ENCODE assay signal across 23 cellular contexts in genomic region chr4:3085948-3086670, GRCh38. TPM values are rescaled to one million over a fixed set of nuclear protein-coding genes. Genes with fewer than 3 reads are reported as not detected.
DNase-seq lines count a peak whose midpoint lies in the region; ATAC-seq and TF ChIP-seq lines count a peak whose summit lies in the region.
"Had no signal": no experiment of that assay in that cellular context is flagged by ENCODE, and none has a peak within 500 bp of the region (broad histone marks: within the 10 kb centered on the region; RNA-seq: fewer than 3 reads in every experiment).

No MANE protein-coding gene starts in this region.

- no peaks in the 10 kb centered on the region for H3K4me1 ChIP-seq in H9 (ENCODE audit: insufficient read depth, low read length)
- H3K4me1 ChIP-seq: BLaER1, breast epithelium had no signal

- POLR2A ChIA-PET in MCF 10A (lab: Yijun Ruan, JAX): no interaction called here

- no peaks in the 10 kb centered on the region for H3K9me3 ChIP-seq in H9 (ENCODE audit: control insufficient read depth, low read depth, low read length)
- H3K9me3 ChIP-seq: BLaER1, breast epithelium, heart right ventricle, suprapubic skin had no signal

- H3K4me3 Mint-ChIP-seq in activated T-cell treated with anti-CD3 and anti-CD28 coated beads, Interleukin-2, amount 50 U/mL, for 24 hours: peak overlapping the region; percentile 21
- H3K4me3 Mint-ChIP-seq in H9 (no peak overlapping the region), MCF 10A (ENCODE audit: unreplicated experiment) (no peak overlapping the region)
- no peak overlapping the region for H3K4me3 Mint-ChIP-seq in activated naive CD8-positive, alpha-beta T cell treated with anti-CD3 and anti-CD28 coated beads for 36 hours

- no peak overlapping the region for H3K27ac ChIP-seq in H9 (ENCODE audit: insufficient read length, low read depth, low read length)
- H3K27ac ChIP-seq: BLaER1, breast epithelium, heart right ventricle had no signal

- H3K23ac ChIP-seq in H9 (ENCODE audit: insufficient read length, low read depth, low read length): no peak overlapping the region

- H2BK120ac ChIP-seq in H9 (ENCODE audit: low read depth, low read length, poor library complexity, severe bottlenecking): no peak overlapping the region

- H3K79me2 ChIP-seq in H9 (ENCODE audit: insufficient read depth, low read length): peaks cover 8% of the 10 kb centered on the region; the same call in 1 of the 2 replicates

- no peak overlapping the region for H2BK15ac ChIP-seq in H9 (ENCODE audit: low read depth, low read length)

- no TSS peak for BruUV-seq in MCF 10A (replicated peaks; lab: Mats Ljungman, UMichigan)

- H3K18ac ChIP-seq in H9 (ENCODE audit: insufficient read length, low read depth, low read length): no peak overlapping the region

- H3K27me3 Mint-ChIP-seq in activated T-cell treated with anti-CD3 and anti-CD28 coated beads, Interleukin-2, amount 50 U/mL, for 24 hours: no peaks in the 10 kb centered on the region
- H3K27me3 Mint-ChIP-seq in H9 (ENCODE audit: low read depth) (no peaks in the 10 kb centered on the region), MCF 10A (ENCODE audit: insufficient read depth, unreplicated experiment) (no peaks in the 10 kb centered on the region)
- H3K27me3 Mint-ChIP-seq in activated naive CD8-positive, alpha-beta T cell treated with anti-CD3 and anti-CD28 coated beads for 36 hours: no peaks in the 10 kb centered on the region
- H3K27me3 Mint-ChIP-seq: progenitor cell of endocrine pancreas had no signal

- H2BK12ac ChIP-seq in H9 (ENCODE audit: insufficient read length, low read depth, low read length): no peak overlapping the region

- WGBS in H9 (ENCODE audit: extremely low coverage, insufficient read length, low lambda C conversion rate): no CpG with 5 or more reads among the region's 10 CpGs

- no peak overlapping the region for H3K4ac ChIP-seq in H9 (ENCODE audit: low read depth, low read length)

- no peak overlapping the region for H2BK5ac ChIP-seq in H9 (ENCODE audit: insufficient read length, low read length)

- no peak overlapping the region for H4K5ac ChIP-seq in H9 (ENCODE audit: insufficient read length, low read depth, low read length)

- H3K79me1 ChIP-seq in H9 (ENCODE audit: insufficient read depth, low read depth, low read length, poor library complexity, severe bottlenecking): no peaks in the 10 kb centered on the region

- DNase-seq in activated T-cell treated with anti-CD3 and anti-CD28 coated beads, Interleukin-2, amount 50 U/mL, for 24 hours: no peak
- DNase-seq in activated T-cell treated with anti-CD3 and anti-CD28 coated beads, Interleukin-2, amount 50 U/mL, for 1 hour: no peak
- DNase-seq in H9 (no peak), glomerular visceral epithelial cell (ENCODE audit: extremely low spot score) (no peak), MCF 10A (ENCODE audit: unreplicated experiment) (no peak)
- no peak for DNase-seq in activated naive CD8-positive, alpha-beta T cell treated with anti-CD3 and anti-CD28 coated beads for 36 hours
- no peak for DNase-seq in stimulated activated naive CD8-positive, alpha-beta T cell treated with anti-CD3 and anti-CD28 coated beads, Interleukin-15, Interleukin-2, amounts not matched to agents 100 U/mL and 50 U/mL, for 24 hours
- DNase-seq: amygdala; effector CD4-positive, alpha-beta T cell; heart right ventricle; NCI-H1092; NCI-H187 treated with DMSO at 0.1 percent for 48 hours; NCI-H226; RPMI8226 had no signal

- H3K4me2 ChIP-seq in H9 (ENCODE audit: insufficient read depth, insufficient read length, low read length): no peak overlapping the region
- H3K4me2 ChIP-seq: BLaER1 had no signal

- H3K23me2 ChIP-seq in H9 (ENCODE audit: insufficient read length, low read depth, low read length, poor library complexity, severe bottlenecking): no peaks in the 10 kb centered on the region

- H3K56ac ChIP-seq in H9 (ENCODE audit: insufficient read length, low read depth, low read length): no peak overlapping the region

- intact Hi-C loops in MCF 10A (cut with micrococcal nuclease): no loop called here

- CTCF ChIA-PET in MCF 10A (lab: Yijun Ruan, JAX): no interaction called here

- H3K27ac Mint-ChIP-seq in activated T-cell treated with anti-CD3 and anti-CD28 coated beads, Interleukin-2, amount 50 U/mL, for 24 hours: peak overlapping the region; percentile 82
- peak overlapping the region in 2 of 3 experiments; percentile 70 to 71; a peak in 1 of 7 replicates for H3K27ac Mint-ChIP-seq in H9
- H3K27ac Mint-ChIP-seq in activated naive CD8-positive, alpha-beta T cell treated with anti-CD3 and anti-CD28 coated beads for 36 hours: peak overlapping the region; percentile 81
- no peak overlapping the region for H3K27ac Mint-ChIP-seq in MCF 10A (ENCODE audit: low read depth, unreplicated experiment)
- H3K27ac Mint-ChIP-seq: progenitor cell of endocrine pancreas had no signal

- no peaks in the 10 kb centered on the region for H3K27me3 ChIP-seq in H9 (ENCODE audit: insufficient read depth, low read length)
- H3K27me3 ChIP-seq: BLaER1, breast epithelium, heart right ventricle, suprapubic skin had no signal

- H3K14ac ChIP-seq in H9 (ENCODE audit: insufficient read depth, low read length): no peak overlapping the region

- no peak overlapping the region for H4K8ac ChIP-seq in H9 (replicated peaks; ENCODE audit: insufficient read length, low read depth, low read length)

- peak; percentile 29 for ATAC-seq in stimulated activated naive CD8-positive, alpha-beta T cell treated with anti-CD3 and anti-CD28 coated beads, Interleukin-15, Interleukin-2, amounts not matched to agents 100 U/mL and 50 U/mL, for 24 hours
- ATAC-seq: HCT116, heart right ventricle had no signal

- TF ChIP-seq CTCF in H9 (conservative IDR thresholded peaks at IDR 0.05): no peak
- TF ChIP-seq CTCF in MCF 10A (IDR thresholded peaks at IDR 0.05; ENCODE audit: unreplicated experiment): no peak

- no peak overlapping the region for H2AK5ac ChIP-seq in H9 (ENCODE audit: insufficient read length, low read length)

- no peak overlapping the region for H4K91ac ChIP-seq in H9 (ENCODE audit: insufficient read length, low read depth, low read length)

- peaks cover 66% of the 10 kb centered on the region for H3K4me1 Mint-ChIP-seq in activated T-cell treated with anti-CD3 and anti-CD28 coated beads, Interleukin-2, amount 50 U/mL, for 24 hours (ENCODE audit: low read depth)
- H3K4me1 Mint-ChIP-seq in H9: no peaks in the 10 kb centered on the region
- peaks cover 50% of the 10 kb centered on the region for H3K4me1 Mint-ChIP-seq in activated naive CD8-positive, alpha-beta T cell treated with anti-CD3 and anti-CD28 coated beads for 36 hours
- no peaks in the 10 kb centered on the region for H3K4me1 Mint-ChIP-seq in MCF 10A (ENCODE audit: insufficient read depth, unreplicated experiment)

- H3K9me3 Mint-ChIP-seq in activated T-cell treated with anti-CD3 and anti-CD28 coated beads, Interleukin-2, amount 50 U/mL, for 24 hours: no peaks in the 10 kb centered on the region
- H3K9me3 Mint-ChIP-seq in H9: no peaks in the 10 kb centered on the region
- no peaks in the 10 kb centered on the region for H3K9me3 Mint-ChIP-seq in activated naive CD8-positive, alpha-beta T cell treated with anti-CD3 and anti-CD28 coated beads for 36 hours
- H3K9me3 Mint-ChIP-seq in MCF 10A (ENCODE audit: unreplicated experiment): no peaks in the 10 kb centered on the region

- H3T11ph ChIP-seq in H9 (ENCODE audit: low read length): no peak overlapping the region

- H3K9ac ChIP-seq in H9 (ENCODE audit: extremely low read depth, insufficient read length, low read length): no peak overlapping the region
- H3K9ac ChIP-seq: BLaER1 had no signal

- no peaks in the 10 kb centered on the region for H4K20me1 ChIP-seq in H9 (ENCODE audit: control insufficient read depth, insufficient read depth, insufficient read length)

- no peak overlapping the region for H2BK20ac ChIP-seq in H9 (ENCODE audit: low read depth, low read length, poor library complexity, severe bottlenecking)

- H2AFZ ChIP-seq in H9 (ENCODE audit: low read length): no peak overlapping the region

- H3K36me3 Mint-ChIP-seq in activated T-cell treated with anti-CD3 and anti-CD28 coated beads, Interleukin-2, amount 50 U/mL, for 24 hours (ENCODE audit: low read depth): peaks cover 50% of the 10 kb centered on the region
- H3K36me3 Mint-ChIP-seq in H9 (ENCODE audit: insufficient read depth in 1 of 3, low read depth in 3 of 3) (peaks cover 9 to 36% (median 26%) of the 10 kb centered on the region in 3 experiments; a peak in 6 of 7 replicates), MCF 10A (ENCODE audit: insufficient read depth, unreplicated experiment) (peaks cover 30% of the 10 kb centered on the region)
- peaks cover 27% of the 10 kb centered on the region for H3K36me3 Mint-ChIP-seq in activated naive CD8-positive, alpha-beta T cell treated with anti-CD3 and anti-CD28 coated beads for 36 hours

RNA-seq across cellular contexts. Expression of gene HTT, which starts 11.6 kb away (rescaled TPM):
- total RNA-seq in H9 (2021) (60.9 and 64.4 TPM in 2 replicates), MCF 10A (2022) (47.4 and 54.4 TPM in 2 replicates)
- 10 to 100 TPM; 42.9 to 49.4 TPM for total RNA-seq in activated naive CD8-positive, alpha-beta T cell treated with anti-CD3 and anti-CD28 coated beads for 36 hours

RNA-seq across cellular contexts. Expression of gene HTT-AS, which starts 11.8 kb away (rescaled TPM):
- total RNA-seq in H9 (2021) (not detected in 2 replicates), MCF 10A (2022) (not detected in 2 replicates)
- total RNA-seq in activated naive CD8-positive, alpha-beta T cell treated with anti-CD3 and anti-CD28 coated beads for 36 hours: not detected
- total RNA-seq: breast epithelium, epithelial cell of proximal tubule, fibroblast of villous mesenchyme, heart right ventricle, lung, progenitor cell of endocrine pancreas, SK-MEL-5, suprapubic skin had no signal
